In genomic region chr2:191930205-191930604, GRCh38 we compare ENCODE assay signal across 34 cellular contexts.
"Had no signal": no experiment of that assay in that cellular context is flagged by ENCODE, and none has a peak within 500 bp of the region (broad histone marks: within the 10 kb centered on the region; RNA-seq: fewer than 3 reads in every experiment).

No MANE protein-coding gene starts in this region.

- H3K27me3 ChIP-seq: MG63 had no signal

- DNase-seq: Karpas-422, Kasumi-1, MG63, MM.1S, MV-4-11, NCI-H1048, NCI-H1092, NCI-H1092 treated with DMSO at 0.1 percent for 48 hours, NCI-H1105, NCI-H1105 treated with DMSO at 0.1 percent for 48 hours, NCI-H1417, NCI-H1417 treated with DMSO at 0.1 percent for 48 hours, NCI-H1436, NCI-H1436 treated with DMSO at 0.1 percent for 48 hours, NCI-H146, NCI-H1694, NCI-H1694 treated with DMSO at 0.1 percent for 48 hours, NCI-H187, NCI-H187 treated with DMSO at 0.1 percent for 48 hours, NCI-H1930, NCI-H2029, NCI-H2029 treated with DMSO at 0.1 percent for 48 hours, NCI-H2081, NCI-H2081 treated with DMSO at 0.1 percent for 48 hours, NCI-H2107, NCI-H2171, NCI-H2171 treated with DMSO at 0.1 percent for 48 hours, NCI-H2227 treated with DMSO at 0.1 percent for 48 hours, NCI-H226, NCI-H345, NCI-H446, NCI-H446 treated with DMSO at 0.1 percent for 48 hours, NCI-H510A had no signal

- H3K9me3 ChIP-seq: MG63 had no signal

- H3K4me2 ChIP-seq: KMS-11 had no signal

- H3K9ac ChIP-seq: KMS-11 had no signal

- H3K36me3 ChIP-seq: MG63 had no signal

- H3K27ac ChIP-seq: KMS-11 had no signal

- H3K4me3 ChIP-seq: MG63 had no signal
